13 cellular contexts compared by ENCODE assay signal in genomic region chr5:39218482-39219381, GRCh38. TPM values are rescaled to one million over a fixed set of nuclear protein-coding genes. Genes with fewer than 3 reads are reported as not detected.
DNase-seq lines count a peak whose midpoint lies in the region; ATAC-seq, FAIRE-seq and TF ChIP-seq lines count a peak whose summit lies in the region.
"Had no signal": no experiment of that assay in that cellular context is flagged by ENCODE, and none has a peak within 500 bp of the region (broad histone marks: within the 10 kb centered on the region; RNA-seq: fewer than 3 reads in every experiment).

No MANE protein-coding gene starts in this region.

- peaks cover 0 to 3% (median 0%) of the 10 kb centered on the region in 7 donors for H3K9me3 Mint-ChIP-seq in CD4-positive, CD25-positive, alpha-beta regulatory T cell
- H3K9me3 Mint-ChIP-seq: T-helper 1 cell treated with Interleukin-12 subunit alpha and Interleukin-12 subunit beta and Interleukin-4 antibody, amounts not matched to agents 30 μg/mL and 1 μg/mL, for 36 hours had no signal

- peak overlapping the region; percentile 86 for H3K4me3 ChIP-seq in CD4-positive, CD25-positive, alpha-beta regulatory T cell (ENCODE audit: low read depth, low read length)
- H3K4me3 ChIP-seq in pancreas, result peak overlapping the region in 1 of 4 donors; percentile 22

- peaks cover 19 to 54% (median 36%) of the 10 kb centered on the region in 4 donors for H3K4me1 Mint-ChIP-seq in CD4-positive, CD25-positive, alpha-beta regulatory T cell

- H3K27me3 ChIP-seq in CD4-positive, CD25-positive, alpha-beta regulatory T cell (ENCODE audit: control insufficient read depth, insufficient read depth, low read length), result no peaks in the 10 kb centered on the region
- no peaks in the 10 kb centered on the region for H3K27me3 ChIP-seq in pancreas

- DNase-seq in CD4-positive, CD25-positive, alpha-beta regulatory T cell, result no peak
- DNase-seq in NOMO-1 (lab: John Stamatoyannopoulos, UW; ENCODE audit: unreplicated experiment in 2 of 2), result peak; percentile 73 to 95
- no peak for DNase-seq in pancreas
- no peak for DNase-seq in C1 segment of cervical spinal cord (lab: John Stamatoyannopoulos, UW)
- DNase-seq in NCI-H1930 (lab: John Stamatoyannopoulos, UW), result no peak
- no peak for DNase-seq in HCEC 1CT
- DNase-seq: activated gamma-delta T cell had no signal

- no peak for FAIRE-seq in pancreas (lab: Jason Lieb, UNC)

- no peak for ATAC-seq in CD4-positive, CD25-positive, alpha-beta regulatory T cell (ENCODE audit: low read depth in 2 of 2)
- peak; percentile 36 for ATAC-seq in esophagus mucosa
- peak in 3 of 4 donors; percentile 24 to 48 (median 25) for ATAC-seq in pancreas
- ATAC-seq in HG02623 (IDR thresholded peaks at IDR 0.05; ENCODE audit: unreplicated experiment), result no peak

- intact Hi-C loops in pancreas (cut with DNase I), result loop anchor here in 1 of 3 donors (10.0 kb wide), 1 partner anchor 346 kb away; no protein-coding TSS in a partner anchor

- H3K36me3 ChIP-seq in CD4-positive, CD25-positive, alpha-beta regulatory T cell (ENCODE audit: control insufficient read depth, insufficient read depth, low read length), result no peaks in the 10 kb centered on the region
- no peaks in the 10 kb centered on the region for H3K36me3 ChIP-seq in pancreas

- peak overlapping the region in 2 of 3 donors; percentile 72 to 90 for H3K27ac Mint-ChIP-seq in CD4-positive, CD25-positive, alpha-beta regulatory T cell

- no peaks in the 10 kb centered on the region for H3K9me3 ChIP-seq in CD4-positive, CD25-positive, alpha-beta regulatory T cell (ENCODE audit: control insufficient read depth in 2 of 2, low read length in 2 of 2)
- no peaks in the 10 kb centered on the region for H3K9me3 ChIP-seq in pancreas

- no peaks in the 10 kb centered on the region for H3K27me3 Mint-ChIP-seq in CD4-positive, CD25-positive, alpha-beta regulatory T cell

- H3K4me3 Mint-ChIP-seq in CD4-positive, CD25-positive, alpha-beta regulatory T cell, result peak overlapping the region in 3 of 4 donors; percentile 1 to 84 (median 27)

- TF ChIP-seq CTCF in pancreas (IDR thresholded peaks at IDR 0.05), result no peak

- no peaks in the 10 kb centered on the region for H3K36me3 Mint-ChIP-seq in CD4-positive, CD25-positive, alpha-beta regulatory T cell

- H3K4me1 ChIP-seq in CD4-positive, CD25-positive, alpha-beta regulatory T cell (ENCODE audit: control insufficient read depth, insufficient read depth, low read length, poor library complexity, severe bottlenecking), result peaks cover 43% of the 10 kb centered on the region
- H3K4me1 ChIP-seq in pancreas, result no peaks in the 10 kb centered on the region

- H3K27ac ChIP-seq in CD4-positive, CD25-positive, alpha-beta regulatory T cell (ENCODE audit: insufficient read depth, low read length, poor library complexity, severe bottlenecking), result no peak overlapping the region
- no peak overlapping the region for H3K27ac ChIP-seq in pancreas
- H3K27ac ChIP-seq: epithelial cell of prostate had no signal

- 53 to 69% methylated on average over 8 of the region's 8 CpGs for WGBS in pancreas, 2 donors

RNA-seq across cellular contexts. Expression of gene FYB1, which starts 0.6 kb away (rescaled TPM):
- 639 TPM for total RNA-seq in CD4-positive, CD25-positive, alpha-beta regulatory T cell
- polyA plus RNA-seq in CD4-positive, CD25-positive, alpha-beta regulatory T cell, result 100 to 1,000 TPM; 197 to 254 (median 226) TPM
- 64.7 TPM for total RNA-seq in esophagus mucosa
- 10 to 100 TPM in 1 of 6 donors, 1 to 10 TPM in 3, under 1 TPM in 2; 0.79 to 16.9 (median 2.5) TPM for total RNA-seq in pancreas
- under 1 TPM; 0.49 to 0.56 TPM for polyA plus RNA-seq in pancreas
- total RNA-seq: HepG2, lung microvascular endothelial cell had no signal

Comparison
In these comparisons a context has a peak if more than half of its experiments do, and no peak if none do; other contexts are left out.
1. ATAC-seq: peak in esophagus mucosa (single experiment) and pancreas (3 of 4); none in CD4-positive, CD25-positive, alpha-beta regulatory T cell (0 of 2) and HG02623 (single experiment).
2. DNase-seq: peak in NOMO-1 (2 of 2); none in CD4-positive, CD25-positive, alpha-beta regulatory T cell (0 of 3), pancreas (0 of 6), C1 segment of cervical spinal cord (0 of 14), NCI-H1930 (0 of 2) and HCEC 1CT (single experiment).